Comparison of ENCODE assay signal across 8 cellular contexts in the genomic region with DNA sequence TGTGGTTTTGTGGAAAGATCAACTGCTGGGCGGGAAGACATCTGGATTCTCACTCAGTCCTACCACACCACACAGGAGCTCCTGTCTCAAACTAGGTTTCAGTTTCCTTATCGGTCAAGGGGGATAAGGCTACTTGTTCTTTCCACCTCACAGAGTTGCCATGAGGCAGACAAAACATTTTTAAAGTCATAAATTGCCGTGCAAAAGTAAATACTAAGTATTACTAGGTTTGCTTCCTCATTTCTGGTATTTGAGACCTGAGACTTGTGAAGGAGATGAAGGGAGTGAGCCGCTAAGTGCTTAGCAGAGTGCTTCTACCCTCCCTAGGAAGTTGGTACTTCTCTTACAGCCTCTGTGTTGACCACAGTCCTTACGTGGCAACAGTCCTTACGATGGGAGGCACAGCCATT. TPM values are rescaled to one million over a fixed set of nuclear protein-coding genes. Genes with fewer than 3 reads are reported as not detected.
DNase-seq lines count a peak whose midpoint lies in the region; ATAC-seq and TF ChIP-seq lines count a peak whose summit lies in the region.

No MANE protein-coding gene starts in this region.

- WGBS in esophagus squamous epithelium, 2 donors: 24 to 62% methylated on average over 4 to 6 of the region's 6 CpGs
- WGBS in sigmoid colon, 2 donors: 25 to 27% methylated on average over 6 of the region's 6 CpGs

- H3K27ac ChIP-seq in ACC112 (ENCODE audit: low read depth, low read length) (peak overlapping the region; percentile 91), esophagus squamous epithelium (peak overlapping the region; percentile 92 to 94 (median 92)), sigmoid colon (peak overlapping the region; percentile 95 to 99 (median 98))

- H2AFZ ChIP-seq in ACC112 (ENCODE audit: low read length, unreplicated experiment): no peak overlapping the region

- TF ChIP-seq CTCF in esophagus squamous epithelium (IDR thresholded peaks at IDR 0.05) (no peak), sigmoid colon (IDR thresholded peaks at IDR 0.05) (no peak)

- H3K27me3 ChIP-seq in ACC112 (ENCODE audit: insufficient read depth, low read length) (no peaks in the 10 kb centered on the region), esophagus squamous epithelium (no peaks in the 10 kb centered on the region), sigmoid colon (no peaks in the 10 kb centered on the region)

- TF ChIP-seq POLR2A in esophagus squamous epithelium (IDR thresholded peaks at IDR 0.05) (no peak), sigmoid colon (IDR thresholded peaks at IDR 0.05) (no peak)

- ATAC-seq in GM18867 (IDR thresholded peaks at IDR 0.05; ENCODE audit: unreplicated experiment) (peak; percentile 28), HG03066 (IDR thresholded peaks at IDR 0.05; ENCODE audit: low read depth, unreplicated experiment) (peak; percentile 34)

- H3K4me3 ChIP-seq in ACC112 (ENCODE audit: low read depth, low read length) (peak overlapping the region; percentile 96), esophagus squamous epithelium (peak overlapping the region; percentile 69 to 84 (median 79)), sigmoid colon (peak overlapping the region in 3 of 4 donors; percentile 93 to 96 (median 93))

- peaks cover 50% of the 10 kb centered on the region for H3K79me2 ChIP-seq in ACC112 (ENCODE audit: control insufficient read depth, insufficient read depth, low read length, unreplicated experiment)

- peaks cover 37% of the 10 kb centered on the region for H3K4me1 ChIP-seq in ACC112 (ENCODE audit: control insufficient read depth, insufficient read depth, low read length, unreplicated experiment)
- H3K4me1 ChIP-seq in esophagus squamous epithelium: peaks cover 0 to 50% (median 24%) of the 10 kb centered on the region in 3 donors
- H3K4me1 ChIP-seq in sigmoid colon: peaks cover 0 to 33% (median 28%) of the 10 kb centered on the region in 4 donors

- H3K36me3 ChIP-seq in ACC112 (ENCODE audit: insufficient read depth, low read length): peaks cover 33% of the 10 kb centered on the region
- H3K36me3 ChIP-seq in esophagus squamous epithelium: peaks cover 6 to 35% (median 10%) of the 10 kb centered on the region in 3 donors
- peaks cover 4 to 21% (median 11%) of the 10 kb centered on the region in 4 donors for H3K36me3 ChIP-seq in sigmoid colon

- H3K9me3 ChIP-seq in esophagus squamous epithelium (no peaks in the 10 kb centered on the region), sigmoid colon (no peaks in the 10 kb centered on the region)

- intact Hi-C loops in esophagus squamous epithelium (cut with DNase I): no loop called here
- intact Hi-C loops in sigmoid colon (cut with DNase I): no loop called here

- TF ChIP-seq EP300 in sigmoid colon (IDR thresholded peaks at IDR 0.05): no peak

- peak; percentile 34 for DNase-seq in SIG-M5 (lab: John Stamatoyannopoulos, UW)
- no peak for DNase-seq in esophagus squamous epithelium (lab: John Stamatoyannopoulos, UW)
- DNase-seq in sigmoid colon: no peak
- DNase-seq in SW 1271 (lab: John Stamatoyannopoulos, UW): no peak
- no peak for DNase-seq in stimulated activated CD4-positive, alpha-beta T cell treated with anti-CD3 and anti-CD28 coated beads, Interleukin-15, amount 100 ng/mL, for 24 hours

RNA-seq across cellular contexts. Expression of a gene that starts 1.5 kb away (rescaled TPM):
- 10 to 100 TPM; 30.2 to 80.5 (median 54.6) TPM for total RNA-seq in esophagus squamous epithelium
- 10 to 100 TPM; 37.1 to 69.9 (median 51.3) TPM for total RNA-seq in sigmoid colon
- polyA plus RNA-seq in sigmoid colon: 100 to 1,000 TPM in 1 of 3 donors, 10 to 100 TPM in 2; 55.3 to 126 (median 70.1) TPM

RNA-seq across cellular contexts. Expression of a gene that starts 36.0 kb away (rescaled TPM):
- total RNA-seq in esophagus squamous epithelium (10 to 100 TPM in 3 of 4 donors, 1 to 10 TPM in 1; 6.1 to 14.5 (median 11.5) TPM), sigmoid colon (10 to 100 TPM; 17.1 to 24.0 (median 18.7) TPM)
- 10 to 100 TPM in 1 of 3 donors, 1 to 10 TPM in 2; 8.4 to 15.2 (median 9.2) TPM for polyA plus RNA-seq in sigmoid colon
